Comparison of ENCODE assay signal across 8 cellular contexts in genomic region chr10:46773896-46774233, GRCh38.
DNase-seq lines count a peak whose midpoint lies in the region; ATAC-seq and TF ChIP-seq lines count a peak whose summit lies in the region.
"Not testable (repeated sequence)": the region's sequence is repeated elsewhere in the genome, so short reads cannot be mapped to it uniquely, and the experiment has no call there.

No MANE protein-coding gene starts in this region.

- not testable (repeated sequence) for H3K4me2 ChIP-seq in GM23338

- H3K79me2 ChIP-seq in GM23338 (replicated peaks; ENCODE audit: insufficient read depth) = not testable (repeated sequence)

- H3F3A ChIP-seq in GM23338 (replicated peaks; ENCODE audit: low read depth) = not testable (repeated sequence)

- H3K27me3 ChIP-seq in CD8-positive, alpha-beta T cell (ENCODE audit: insufficient read depth, low read length); GM23338 (ENCODE audit: insufficient read depth): not testable (repeated sequence)

- TF ChIP-seq CTCF in CD8-positive, alpha-beta T cell (IDR thresholded peaks at IDR 0.05); GM23338 (conservative IDR thresholded peaks at IDR 0.05; ENCODE audit: low read depth in 2 of 2): not testable (repeated sequence)

- H3K27ac ChIP-seq in CD8-positive, alpha-beta T cell (ENCODE audit: low read depth, low read length); GM23338 (ENCODE audit: low read depth): not testable (repeated sequence)

- H4K20me1 ChIP-seq in GM23338 (replicated peaks; ENCODE audit: insufficient read depth) = not testable (repeated sequence)

- H3K4me3 Mint-ChIP-seq in CD8-positive, alpha-beta T cell; GM23338; T-cell; activated CD4-positive, alpha-beta memory T cell treated with anti-CD3 and anti-CD28 coated beads for 36 hours; activated naive CD4-positive, alpha-beta T cell treated with anti-CD3 and anti-CD28 coated beads, Interleukin-2, amount 10 ng/mL, durations not matched to agents 7 days and 5 days: not testable (repeated sequence)
- H3K4me3 Mint-ChIP-seq in dendritic cell treated with granulocyte-macrophage colony-stimulating factor and Interleukin-4, amounts not matched to agents 40 ng/mL and 50 ng/mL, for 4 days = peak overlapping the region; percentile 9

- ATAC-seq in CD8-positive, alpha-beta T cell = peak; percentile 56
- ATAC-seq in GM23338 (peak; percentile 29), T-cell (replicated peaks in 1 of 4) (peak; percentile 47 to 88 (median 56))
- peak; percentile 79 for ATAC-seq in stimulated activated naive CD8-positive, alpha-beta T cell treated with anti-CD3 and anti-CD28 coated beads, Interleukin-15, Interleukin-2, amounts not matched to agents 100 U/mL and 50 U/mL, for 24 hours

- intact Hi-C loops in CD8-positive, alpha-beta T cell (cut with DNase I, micrococcal nuclease); activated CD4-positive, alpha-beta memory T cell treated with anti-CD3 and anti-CD28 coated beads for 36 hours (cut with micrococcal nuclease); dendritic cell treated with granulocyte-macrophage colony-stimulating factor and Interleukin-4, amounts not matched to agents 40 ng/mL and 50 ng/mL, for 4 days (cut with micrococcal nuclease): not testable (repeated sequence)

- not testable (repeated sequence) for H3K27me3 Mint-ChIP-seq in CD8-positive, alpha-beta T cell (ENCODE audit: low read depth); GM23338 (ENCODE audit: insufficient read depth, low read depth, poor library complexity); T-cell; activated CD4-positive, alpha-beta memory T cell treated with anti-CD3 and anti-CD28 coated beads for 36 hours; activated naive CD4-positive, alpha-beta T cell treated with anti-CD3 and anti-CD28 coated beads, Interleukin-2, amount 10 ng/mL, durations not matched to agents 7 days and 5 days; dendritic cell treated with granulocyte-macrophage colony-stimulating factor and Interleukin-4, amounts not matched to agents 40 ng/mL and 50 ng/mL, for 4 days

- not testable (repeated sequence) for H3K4me1 ChIP-seq in CD8-positive, alpha-beta T cell (ENCODE audit: insufficient read depth, low read length); GM23338 (ENCODE audit: insufficient read depth)

- not testable (repeated sequence) for H3K9me3 Mint-ChIP-seq in CD8-positive, alpha-beta T cell; GM23338; T-cell; activated CD4-positive, alpha-beta memory T cell treated with anti-CD3 and anti-CD28 coated beads for 36 hours; activated naive CD4-positive, alpha-beta T cell treated with anti-CD3 and anti-CD28 coated beads, Interleukin-2, amount 10 ng/mL, durations not matched to agents 7 days and 5 days; dendritic cell treated with granulocyte-macrophage colony-stimulating factor and Interleukin-4, amounts not matched to agents 40 ng/mL and 50 ng/mL, for 4 days

- not testable (repeated sequence) for H3K9me3 ChIP-seq in CD8-positive, alpha-beta T cell (ENCODE audit: low read length)

- H3K36me3 Mint-ChIP-seq in CD8-positive, alpha-beta T cell; GM23338 (ENCODE audit: low read depth); T-cell; activated CD4-positive, alpha-beta memory T cell treated with anti-CD3 and anti-CD28 coated beads for 36 hours; activated naive CD4-positive, alpha-beta T cell treated with anti-CD3 and anti-CD28 coated beads, Interleukin-2, amount 10 ng/mL, durations not matched to agents 7 days and 5 days; dendritic cell treated with granulocyte-macrophage colony-stimulating factor and Interleukin-4, amounts not matched to agents 40 ng/mL and 50 ng/mL, for 4 days (ENCODE audit: low read depth): not testable (repeated sequence)

- peak in 2 of 7 experiments; percentile 5 to 27 for DNase-seq in CD8-positive, alpha-beta T cell
- DNase-seq in GM23338 (ENCODE audit: low spot score) = peak; percentile 0
- peak in 15 of 34 experiments; percentile 4 to 35 (median 16) for DNase-seq in T-cell
- DNase-seq in activated CD4-positive, alpha-beta memory T cell treated with anti-CD3 and anti-CD28 coated beads for 36 hours = peak; percentile 33
- peak; percentile 22 for DNase-seq in activated naive CD4-positive, alpha-beta T cell treated with anti-CD3 and anti-CD28 coated beads, Interleukin-2, amount 10 ng/mL, durations not matched to agents 7 days and 5 days
- peak; percentile 45 for DNase-seq in stimulated activated CD4-positive, alpha-beta T cell treated with anti-CD3 and anti-CD28 coated beads, Interleukin-15, amount 100 ng/mL, for 24 hours
- peak; percentile 53 for DNase-seq in stimulated activated naive CD8-positive, alpha-beta T cell treated with anti-CD3 and anti-CD28 coated beads, Interleukin-15, Interleukin-2, amounts not matched to agents 100 U/mL and 50 U/mL, for 24 hours

- not testable (repeated sequence) for H2AFZ ChIP-seq in GM23338

- not testable (repeated sequence) for H3K9me2 ChIP-seq in GM23338 (ENCODE audit: insufficient read depth)

- not testable (repeated sequence) for H3K4me3 ChIP-seq in CD8-positive, alpha-beta T cell (ENCODE audit: low read depth, low read length); GM23338

- POLR2A ChIA-PET in CD8-positive, alpha-beta T cell (lab: Charles Lee); T-cell (lab: Charles Lee); activated CD4-positive, alpha-beta memory T cell treated with anti-CD3 and anti-CD28 coated beads for 36 hours (lab: Charles Lee): not testable (repeated sequence)

- not testable (repeated sequence) for H3K36me3 ChIP-seq in CD8-positive, alpha-beta T cell (ENCODE audit: insufficient read depth, low read length); GM23338 (ENCODE audit: insufficient read depth)

- H3K4me1 Mint-ChIP-seq in CD8-positive, alpha-beta T cell (ENCODE audit: low read depth); GM23338; T-cell; activated CD4-positive, alpha-beta memory T cell treated with anti-CD3 and anti-CD28 coated beads for 36 hours (ENCODE audit: low read depth); activated naive CD4-positive, alpha-beta T cell treated with anti-CD3 and anti-CD28 coated beads, Interleukin-2, amount 10 ng/mL, durations not matched to agents 7 days and 5 days; dendritic cell treated with granulocyte-macrophage colony-stimulating factor and Interleukin-4, amounts not matched to agents 40 ng/mL and 50 ng/mL, for 4 days (ENCODE audit: low read depth): not testable (repeated sequence)

- CTCF ChIA-PET in CD8-positive, alpha-beta T cell (lab: Charles Lee); T-cell (lab: Charles Lee); activated CD4-positive, alpha-beta memory T cell treated with anti-CD3 and anti-CD28 coated beads for 36 hours (lab: Charles Lee); activated naive CD4-positive, alpha-beta T cell treated with anti-CD3 and anti-CD28 coated beads, Interleukin-2, amount 10 ng/mL, durations not matched to agents 7 days and 5 days (lab: Charles Lee): not testable (repeated sequence)

- not testable (repeated sequence) for H3K27ac Mint-ChIP-seq in CD8-positive, alpha-beta T cell; GM23338; T-cell; activated CD4-positive, alpha-beta memory T cell treated with anti-CD3 and anti-CD28 coated beads for 36 hours; activated naive CD4-positive, alpha-beta T cell treated with anti-CD3 and anti-CD28 coated beads, Interleukin-2, amount 10 ng/mL, durations not matched to agents 7 days and 5 days; dendritic cell treated with granulocyte-macrophage colony-stimulating factor and Interleukin-4, amounts not matched to agents 40 ng/mL and 50 ng/mL, for 4 days

Comparison
In these comparisons a context has a peak if more than half of its experiments do, and no peak if none do; other contexts are left out.
1. ATAC-seq: peak in every context shown above with its lines; median percentile 79 in stimulated activated naive CD8-positive, alpha-beta T cell treated with anti-CD3 and anti-CD28 coated beads, Interleukin-15, Interleukin-2, amounts not matched to agents 100 U/mL and 50 U/mL, for 24 hours; 56 in CD8-positive, alpha-beta T cell; 56 in T-cell; 29 in GM23338.